In genomic region chr4:138659041-138659565, GRCh38 we compare ENCODE assay signal across 9 cellular contexts.
"Had no signal": no experiment of that assay in that cellular context is flagged by ENCODE, and none has a peak within 500 bp of the region (broad histone marks: within the 10 kb centered on the region; RNA-seq: fewer than 3 reads in every experiment).

No MANE protein-coding gene starts in this region.

- H3K4me3 ChIP-seq: gastroesophageal sphincter, transverse colon had no signal

- H3K36me3 ChIP-seq: gastroesophageal sphincter, transverse colon had no signal

- ATAC-seq: gastroesophageal sphincter, left lobe of liver had no signal

- H2AFZ ChIP-seq: parathyroid adenoma had no signal

- DNase-seq: activated CD4-positive, alpha-beta T cell treated with anti-CD3 and anti-CD28 coated beads for 48 hours; activated naive CD4-positive, alpha-beta T cell treated with Interleukin-2 at 50 U/mL for 16 hours; effector memory CD4-positive, alpha-beta T cell; transverse colon had no signal

- H3K4me1 ChIP-seq: gastroesophageal sphincter, parathyroid adenoma, transverse colon had no signal

- H3K9ac ChIP-seq: parathyroid adenoma had no signal

- FAIRE-seq: colon had no signal

- H3K9me3 ChIP-seq: gastroesophageal sphincter, transverse colon had no signal

- H3K27ac ChIP-seq: epithelial cell of prostate, gastroesophageal sphincter, parathyroid adenoma, transverse colon had no signal

- H3K79me2 ChIP-seq: parathyroid adenoma had no signal

- H3K27me3 ChIP-seq: gastroesophageal sphincter, transverse colon had no signal
